Comparison of ENCODE assay signal across 15 cellular contexts in genomic region chr3:184685055-184685454, GRCh38.
"Had no signal": no experiment of that assay in that cellular context is flagged by ENCODE, and none has a peak within 500 bp of the region (broad histone marks: within the 10 kb centered on the region; RNA-seq: fewer than 3 reads in every experiment).

No MANE protein-coding gene starts in this region.

- DNase-seq: activated B cell treated with CpG ODN at 0.5 μM for 24 hours; activated CD4-positive, alpha-beta T cell treated with anti-CD3 and anti-CD28 coated beads for 48 hours; activated CD8-positive, alpha-beta memory T cell treated with anti-CD3 and anti-CD28 coated beads, Interleukin-2, amount 50 U/mL, for 4 hours; activated CD8-positive, alpha-beta T cell treated with anti-CD3 and anti-CD28 coated beads, Interleukin-2, amount 10 ng/mL, durations not matched to agents 7 days and 5 days; activated gamma-delta T cell; activated T-cell treated with anti-CD3 and anti-CD28 coated beads, Interleukin-2, amount 50 U/mL, for 48 hours; amniotic stem cell; body of pancreas; cortex of kidney; effector CD4-positive, alpha-beta T cell; foreskin keratinocyte; glutamatergic neuron; psoas muscle; stimulated activated naive CD8-positive, alpha-beta T cell treated with anti-CD3 and anti-CD28 coated beads, Interleukin-15, Interleukin-2, amounts not matched to agents 100 U/mL and 50 U/mL, for 24 hours; transverse colon had no signal

- H3K36me3 ChIP-seq: transverse colon had no signal

- H3K4me1 ChIP-seq: foreskin keratinocyte had no signal

- H3K27ac ChIP-seq: body of pancreas, foreskin keratinocyte, psoas muscle, transverse colon had no signal

- ATAC-seq: activated CD8-positive, alpha-beta T cell treated with anti-CD3 and anti-CD28 coated beads, Interleukin-2, amount 10 ng/mL, durations not matched to agents 7 days and 5 days; body of pancreas; foreskin keratinocyte; psoas muscle; stimulated activated naive CD8-positive, alpha-beta T cell treated with anti-CD3 and anti-CD28 coated beads, Interleukin-15, Interleukin-2, amounts not matched to agents 100 U/mL and 50 U/mL, for 24 hours had no signal

- H3K4me3 ChIP-seq: body of pancreas, psoas muscle, transverse colon had no signal

- H3K27me3 ChIP-seq: body of pancreas, transverse colon had no signal

- H3K9me3 ChIP-seq: body of pancreas, psoas muscle, transverse colon had no signal
